In the genomic region with DNA sequence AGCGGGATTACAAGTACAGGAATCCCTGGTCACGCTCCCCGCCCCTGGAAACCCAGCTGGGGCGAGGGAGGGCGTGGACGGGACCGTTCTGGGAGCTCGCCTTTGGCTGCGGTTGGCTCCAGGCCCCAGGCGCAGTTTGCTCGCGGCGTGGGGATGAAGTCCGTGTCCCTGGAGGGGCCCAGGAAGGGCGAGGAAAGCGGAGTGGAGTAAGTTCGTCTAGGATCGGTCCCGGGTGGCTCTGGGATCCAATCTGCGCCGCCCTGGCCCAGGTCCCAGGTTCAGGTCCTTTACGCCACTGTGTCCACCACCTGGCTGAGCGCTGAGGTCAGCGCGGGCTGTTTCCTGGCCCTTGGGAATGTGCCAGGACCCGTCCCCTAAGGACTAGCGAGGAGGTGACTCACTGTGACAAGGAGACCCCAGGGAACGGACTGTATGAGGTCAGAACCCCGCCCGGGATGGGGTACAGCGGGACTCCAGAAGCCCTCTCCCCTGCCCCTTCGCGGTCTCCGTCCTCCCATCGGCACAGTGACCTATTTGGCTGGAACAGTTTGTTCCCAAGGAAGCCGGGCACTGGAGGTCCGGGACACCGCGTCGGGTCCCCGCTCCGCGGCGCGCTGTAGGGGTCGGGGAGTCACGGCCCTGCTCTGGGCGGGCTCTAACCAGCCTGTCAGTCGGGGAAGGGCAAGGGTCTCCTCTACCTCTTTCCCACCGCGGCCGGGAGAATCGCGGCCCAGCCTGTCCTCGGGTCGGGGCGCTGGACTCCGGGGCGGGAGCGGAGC, we compare ENCODE assay signal across 8 cellular contexts. TPM values are rescaled to one million over a fixed set of nuclear protein-coding genes. Genes with fewer than 3 reads are reported as not detected.
A peak's percentile ranks its signal among the peaks of the same experiment; 100 is the strongest.
DNase-seq lines count a peak whose midpoint lies in the region; ATAC-seq and TF ChIP-seq lines count a peak whose summit lies in the region.

No MANE protein-coding gene starts in this region.

- DNase-seq in NCI-H2081 (lab: John Stamatoyannopoulos, UW) (peak; percentile 9 to 36), NCI-H2081 treated with DMSO at 0.1 percent for 48 hours (lab: John Stamatoyannopoulos, UW) (no peak), adrenal gland (peak; percentile 78 to 89 (median 80)), left ventricle myocardium inferior (peak; percentile 74), pulmonary artery endothelial cell (ENCODE audit: low read depth, low spot score) (peak; percentile 24), GM19238 (ENCODE audit: insufficient read length, low spot score) (no peak)

- no peak overlapping the region for H2AFZ ChIP-seq in OCI-LY3 (ENCODE audit: low read depth, low read length)

- TF ChIP-seq POLR2A in adrenal gland (IDR thresholded peaks at IDR 0.05), result peak in 1 of 2 donors; percentile 17

- H3K4me2 ChIP-seq in OCI-LY3 (ENCODE audit: low read length), result peak overlapping the region; percentile 97

- no peak for ATAC-seq in GM21786 (IDR thresholded peaks at IDR 0.05; ENCODE audit: unreplicated experiment)

- no peak for TF ChIP-seq CTCF in OCI-LY3 (IDR thresholded peaks at IDR 0.05; ENCODE audit: low read depth, low read length)
- no peak for TF ChIP-seq CTCF in adrenal gland (IDR thresholded peaks at IDR 0.05)
- no peak for TF ChIP-seq CTCF in left ventricle myocardium inferior (IDR thresholded peaks at IDR 0.05; ENCODE audit: borderline replicate concordance)

- H3K9me3 ChIP-seq in OCI-LY3 (ENCODE audit: insufficient read depth, low read length), result no peaks in the 10 kb centered on the region
- no peaks in the 10 kb centered on the region for H3K9me3 ChIP-seq in adrenal gland (replicated peaks in 1 of 3)
- no peaks in the 10 kb centered on the region for H3K9me3 ChIP-seq in left ventricle myocardium inferior (replicated peaks)

- peaks cover 61% of the 10 kb centered on the region for H3K4me1 ChIP-seq in OCI-LY3 (ENCODE audit: low read length)
- peaks cover 13 to 51% of the 10 kb centered on the region in 2 donors for H3K4me1 ChIP-seq in adrenal gland (replicated peaks in 1 of 2)
- H3K4me1 ChIP-seq in left ventricle myocardium inferior, result peaks cover 78% of the 10 kb centered on the region

- H3K27me3 ChIP-seq in OCI-LY3 (ENCODE audit: low read depth, low read length) (no peaks in the 10 kb centered on the region), adrenal gland (no peaks in the 10 kb centered on the region), left ventricle myocardium inferior (ENCODE audit: low read depth) (no peaks in the 10 kb centered on the region)

- peak overlapping the region; percentile 99 for H3K9ac ChIP-seq in OCI-LY3 (ENCODE audit: low read length)

- H3K27ac ChIP-seq in OCI-LY3 (ENCODE audit: low read length), result peak overlapping the region; percentile 97
- H3K27ac ChIP-seq in adrenal gland, result peak overlapping the region; percentile 85 to 98 (median 95)
- peak overlapping the region; percentile 99 for H3K27ac ChIP-seq in left ventricle myocardium inferior (replicated peaks)

- peaks cover 57% of the 10 kb centered on the region for H3K79me2 ChIP-seq in OCI-LY3 (ENCODE audit: low read length)

- H4K20me1 ChIP-seq in OCI-LY3 (ENCODE audit: insufficient read depth, low read length), result peaks cover 21% of the 10 kb centered on the region

- 0 to 1% (median 0%) methylated on average over 3 to 60 of the region's 60 CpGs; no CpG with 5 or more reads in 1 of the 4 donors for WGBS in adrenal gland, 4 donors

- intact Hi-C loops in adrenal gland (cut with DNase I), result loop anchor here in 1 of 2 donors (5.0 kb wide), 1 partner anchor 52 kb away; no protein-coding TSS in a partner anchor
- intact Hi-C loops in left ventricle myocardium inferior (cut with micrococcal nuclease), result no loop called here

- H3K4me3 ChIP-seq in OCI-LY3 (ENCODE audit: low read length), result peak overlapping the region; percentile 96
- H3K4me3 ChIP-seq in adrenal gland, result peak overlapping the region; percentile 5 to 97 (median 66)
- peak overlapping the region; percentile 98 for H3K4me3 ChIP-seq in left ventricle myocardium inferior

- H3K36me3 ChIP-seq in OCI-LY3 (replicated peaks; ENCODE audit: low read depth, low read length) (peaks cover 27% of the 10 kb centered on the region), adrenal gland (replicated peaks in 1 of 2) (peaks cover 0 to 4% of the 10 kb centered on the region in 2 donors), left ventricle myocardium inferior (peaks cover 17% of the 10 kb centered on the region)

RNA-seq across cellular contexts. Expression of a gene that starts 0.7 kb away (rescaled TPM):
- 100 to 1,000 TPM in 2 of 8 donors, 10 to 100 TPM in 6; 44.7 to 154 (median 79.9) TPM for total RNA-seq in adrenal gland
- 10 to 100 TPM; 18.8 to 45.1 (median 25.2) TPM for polyA plus RNA-seq in adrenal gland
- total RNA-seq in left ventricle myocardium inferior, result 67.2 TPM
- 133 and 135 TPM in 2 replicates for total RNA-seq in pulmonary artery endothelial cell

RNA-seq across cellular contexts. Expression of a gene that starts 18.4 kb away (rescaled TPM):
- not detected for total RNA-seq in adrenal gland
- polyA plus RNA-seq in adrenal gland, result under 1 TPM in 2 of 3 donors, not detected in 1; 0.03 to 0.16 TPM
- total RNA-seq in left ventricle myocardium inferior, result 0.05 TPM
- total RNA-seq in pulmonary artery endothelial cell, result not detected in 2 replicates

Comparison
In these comparisons a context has a peak if more than half of its experiments do, and no peak if none do; other contexts are left out.
1. DNase-seq: peak in NCI-H2081 (2 of 2), adrenal gland (7 of 7), left ventricle myocardium inferior (single experiment) and pulmonary artery endothelial cell (single experiment); none in NCI-H2081 treated with DMSO at 0.1 percent for 48 hours (single experiment) and GM19238 (single experiment).
2. Peak in every context shown above with its lines, with median percentiles within 50 percentile points of each other: H3K27ac ChIP-seq and H3K4me3 ChIP-seq.